Comparison of ENCODE assay signal across 8 cellular contexts in genomic region chr4:139528377-139529005, GRCh38. TPM values are rescaled to one million over a fixed set of nuclear protein-coding genes. Genes with fewer than 3 reads are reported as not detected.
DNase-seq lines count a peak whose midpoint lies in the region; ATAC-seq, FAIRE-seq and TF ChIP-seq lines count a peak whose summit lies in the region.

No MANE protein-coding gene starts in this region.

- H3K4me3 ChIP-seq in bronchial epithelial cell (ENCODE audit: low read depth, low read length) (no peak overlapping the region), rectal smooth muscle tissue (ENCODE audit: low read length) (no peak overlapping the region), kidney (ENCODE audit: low read length in 2 of 2) (no peak overlapping the region)

- H3K27ac ChIP-seq in rectal smooth muscle tissue (ENCODE audit: low read depth, low read length): peak overlapping the region; percentile 15
- no peak overlapping the region for H3K27ac ChIP-seq in kidney (ENCODE audit: low read depth in 2 of 2, low read length in 2 of 2)

- peaks cover 16% of the 10 kb centered on the region for H3K4me1 Mint-ChIP-seq in activated T-helper 1 cell treated with anti-CD3 and anti-CD28 coated beads, Interleukin-12 subunit alpha, Interleukin-12 subunit beta, Interleukin-2, Interleukin-4 antibody, amounts not matched to agents 30 ng/mL and 10 ng/mL and 1 ng/mL, durations not matched to agents 14 hours and 24 hours and 36 hours (ENCODE audit: low read depth)

- peaks cover 11% of the 10 kb centered on the region for H3K36me3 ChIP-seq in bronchial epithelial cell (ENCODE audit: control insufficient read depth, insufficient read depth, low read length)
- peaks cover 3% of the 10 kb centered on the region for H3K36me3 ChIP-seq in rectal smooth muscle tissue (ENCODE audit: control insufficient read depth, insufficient read depth, low read length)
- peaks cover 0 to 3% of the 10 kb centered on the region in 2 donors for H3K36me3 ChIP-seq in kidney (ENCODE audit: control insufficient read depth in 1 of 2, insufficient read depth in 2 of 2, low read length in 2 of 2)

- H3K4me3 Mint-ChIP-seq in activated T-helper 1 cell treated with anti-CD3 and anti-CD28 coated beads, Interleukin-12 subunit alpha, Interleukin-12 subunit beta, Interleukin-2, Interleukin-4 antibody, amounts not matched to agents 30 ng/mL and 10 ng/mL and 1 ng/mL, durations not matched to agents 14 hours and 24 hours and 36 hours: no peak overlapping the region

- no peak for TF ChIP-seq CTCF in bronchial epithelial cell (IDR thresholded peaks at IDR 0.05; ENCODE audit: insufficient read depth, low read length, severe bottlenecking)
- TF ChIP-seq CTCF in kidney (IDR thresholded peaks at IDR 0.05; ENCODE audit: borderline replicate concordance, extremely low read depth, insufficient read depth): no peak

- no peaks in the 10 kb centered on the region for H3K9me3 ChIP-seq in kidney (ENCODE audit: control insufficient read depth in 1 of 2, low read length in 2 of 2)

- H3K27me3 Mint-ChIP-seq in activated T-helper 1 cell treated with anti-CD3 and anti-CD28 coated beads, Interleukin-12 subunit alpha, Interleukin-12 subunit beta, Interleukin-2, Interleukin-4 antibody, amounts not matched to agents 30 ng/mL and 10 ng/mL and 1 ng/mL, durations not matched to agents 14 hours and 24 hours and 36 hours (ENCODE audit: insufficient read depth): no peaks in the 10 kb centered on the region

- DNase-seq in AG08395 (ENCODE audit: low spot score): peak; percentile 85
- DNase-seq in bronchial epithelial cell (ENCODE audit: low read depth): peak; percentile 30
- DNase-seq in pons (ENCODE audit: low spot score): no peak
- no peak for DNase-seq in kidney
- no peak for DNase-seq in activated T-helper 1 cell treated with anti-CD3 and anti-CD28 coated beads, Interleukin-12 subunit alpha, Interleukin-12 subunit beta, Interleukin-2, Interleukin-4 antibody, amounts not matched to agents 30 ng/mL and 10 ng/mL and 1 ng/mL, durations not matched to agents 14 hours and 24 hours and 36 hours (ENCODE audit: low spot score)

- FAIRE-seq in bronchial epithelial cell (lab: Jason Lieb, UNC) (no peak), kidney (lab: Jason Lieb, UNC) (no peak)

- H3K9me3 Mint-ChIP-seq in activated T-helper 1 cell treated with anti-CD3 and anti-CD28 coated beads, Interleukin-12 subunit alpha, Interleukin-12 subunit beta, Interleukin-2, Interleukin-4 antibody, amounts not matched to agents 30 ng/mL and 10 ng/mL and 1 ng/mL, durations not matched to agents 14 hours and 24 hours and 36 hours: no peaks in the 10 kb centered on the region

- H3K9ac ChIP-seq in rectal smooth muscle tissue (ENCODE audit: low read length): no peak overlapping the region
- no peak overlapping the region for H3K9ac ChIP-seq in kidney (ENCODE audit: low read length in 2 of 2)

- intact Hi-C loops in kidney (cut with DNase I): no loop called here
- intact Hi-C loops in activated T-helper 1 cell treated with anti-CD3 and anti-CD28 coated beads, Interleukin-12 subunit alpha, Interleukin-12 subunit beta, Interleukin-2, Interleukin-4 antibody, amounts not matched to agents 30 ng/mL and 10 ng/mL and 1 ng/mL, durations not matched to agents 14 hours and 24 hours and 36 hours (cut with micrococcal nuclease): no loop called here

- ATAC-seq in GM19395 (IDR thresholded peaks at IDR 0.05; ENCODE audit: unreplicated experiment) (peak; percentile 82), HG03432 (IDR thresholded peaks at IDR 0.05; ENCODE audit: unreplicated experiment) (peak; percentile 86)

- H3K36me3 Mint-ChIP-seq in activated T-helper 1 cell treated with anti-CD3 and anti-CD28 coated beads, Interleukin-12 subunit alpha, Interleukin-12 subunit beta, Interleukin-2, Interleukin-4 antibody, amounts not matched to agents 30 ng/mL and 10 ng/mL and 1 ng/mL, durations not matched to agents 14 hours and 24 hours and 36 hours (ENCODE audit: low read depth): peaks cover 18% of the 10 kb centered on the region

- H3K27me3 ChIP-seq in bronchial epithelial cell (ENCODE audit: control insufficient read depth, insufficient read depth, low read length) (no peaks in the 10 kb centered on the region), rectal smooth muscle tissue (ENCODE audit: control insufficient read depth, insufficient read depth, low read length) (no peaks in the 10 kb centered on the region)

- no peak overlapping the region for H3K27ac Mint-ChIP-seq in activated T-helper 1 cell treated with anti-CD3 and anti-CD28 coated beads, Interleukin-12 subunit alpha, Interleukin-12 subunit beta, Interleukin-2, Interleukin-4 antibody, amounts not matched to agents 30 ng/mL and 10 ng/mL and 1 ng/mL, durations not matched to agents 14 hours and 24 hours and 36 hours

- H3K4me1 ChIP-seq in rectal smooth muscle tissue (ENCODE audit: control insufficient read depth, insufficient read depth, low read length) (no peaks in the 10 kb centered on the region), kidney (ENCODE audit: control insufficient read depth in 1 of 2, insufficient read depth in 1 of 2, low read depth in 1 of 2, low read length in 2 of 2) (no peaks in the 10 kb centered on the region)

RNA-seq across cellular contexts. Expression of gene SETD7, which starts 27.5 kb away (rescaled TPM):
- 45.0 and 56.7 TPM in 2 replicates for total RNA-seq in bronchial epithelial cell
- 29.1 TPM for total RNA-seq in kidney
- 6.5 TPM for polyA plus RNA-seq in kidney (ENCODE audit: insufficient read depth, low read depth, low replicate concordance)
- total RNA-seq in activated T-helper 1 cell treated with anti-CD3 and anti-CD28 coated beads, Interleukin-12 subunit alpha, Interleukin-12 subunit beta, Interleukin-2, Interleukin-4 antibody, amounts not matched to agents 30 ng/mL and 10 ng/mL and 1 ng/mL, durations not matched to agents 14 hours and 24 hours and 36 hours: 17.4 and 18.7 TPM in 2 replicates

Comparison
In these comparisons a context has a peak if more than half of its experiments do, and no peak if none do; other contexts are left out.
1. DNase-seq: peak in AG08395 (single experiment) and bronchial epithelial cell (single experiment); none in pons (single experiment), kidney (single experiment) and activated T-helper 1 cell treated with anti-CD3 and anti-CD28 coated beads, Interleukin-12 subunit alpha, Interleukin-12 subunit beta, Interleukin-2, Interleukin-4 antibody, amounts not matched to agents 30 ng/mL and 10 ng/mL and 1 ng/mL, durations not matched to agents 14 hours and 24 hours and 36 hours (single experiment).